8 cellular contexts compared by ENCODE assay signal in the genomic region with DNA sequence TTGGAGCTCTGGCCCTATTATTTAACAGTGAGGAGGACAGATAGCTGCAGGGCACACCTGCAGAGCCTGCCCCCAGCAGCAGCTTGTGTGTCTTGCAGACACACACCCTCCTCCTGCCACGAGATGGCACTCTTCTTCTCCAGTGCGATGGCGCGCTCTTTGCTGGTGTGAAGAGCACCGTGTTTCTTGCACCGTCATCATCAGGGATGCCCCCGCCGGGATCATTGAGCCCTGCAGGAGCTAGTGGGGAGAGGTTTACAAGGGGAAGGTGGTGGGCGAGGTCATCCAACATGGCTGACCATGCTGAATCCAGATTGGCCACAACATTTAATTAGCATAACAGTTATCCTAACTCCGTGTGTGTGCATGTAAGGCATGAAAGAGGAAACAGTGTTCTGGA.
A peak's percentile ranks its signal among the peaks of the same experiment; 100 is the strongest.
DNase-seq lines count a peak whose midpoint lies in the region; ATAC-seq and TF ChIP-seq lines count a peak whose summit lies in the region.

No MANE protein-coding gene starts in this region.

- no peak overlapping the region for H3K27ac ChIP-seq in right lobe of liver

- no peaks in the 10 kb centered on the region for H3K27me3 ChIP-seq in right lobe of liver

- ATAC-seq in GM19324 (IDR thresholded peaks at IDR 0.05; ENCODE audit: low FRiP score, unreplicated experiment), result peak; percentile 98
- peak; percentile 99 for ATAC-seq in HG03342 (IDR thresholded peaks at IDR 0.05; ENCODE audit: unreplicated experiment)
- peak; percentile 92 to 99 (median 94) for ATAC-seq in right lobe of liver

- WGBS in right lobe of liver (ENCODE audit: insufficient coverage, low coverage, low lambda C conversion rate, missing lambda C conversion rate), result 2% methylated on average over 10 of the region's 10 CpGs

- intact Hi-C loops in right lobe of liver (cut with DNase I), result loop anchor here in 1 of 2 donors (10.0 kb wide), 2 partner anchors 49 to 109 kb away; partner anchors contain the start of gene RAB20

- no peak overlapping the region for H3K4me3 ChIP-seq in choroid plexus epithelial cell (ENCODE audit: low read depth, low read length)
- no peak overlapping the region for H3K4me3 ChIP-seq in right lobe of liver

- H3K4me1 ChIP-seq in right lobe of liver, result peaks cover 0 to 10% (median 0%) of the 10 kb centered on the region in 4 donors

- DNase-seq in CD1c-positive myeloid dendritic cell (ENCODE audit: extremely low spot score) (peak; percentile 76), NCI-H2227 treated with DMSO at 0.1 percent for 48 hours (lab: John Stamatoyannopoulos, UW) (peak; percentile 3), choroid plexus epithelial cell (ENCODE audit: low read depth) (peak; percentile 86), right lobe of liver (peak; percentile 84 to 87 (median 86))
- DNase-seq in activated CD4-positive, alpha-beta T cell treated with anti-CD3 and anti-CD28 coated beads for 24 hours (ENCODE audit: low read depth in 2 of 2), result peak; percentile 40 to 55
- peak; percentile 39 to 58 (median 44) for DNase-seq in stimulated activated CD4-positive, alpha-beta T cell treated with anti-CD3 and anti-CD28 coated beads, TNF-alpha, amount 100 ng/mL, for 48 hours (ENCODE audit: low read depth in 3 of 3)

- H3K9me3 ChIP-seq in right lobe of liver, result no peaks in the 10 kb centered on the region

- no peak for TF ChIP-seq POLR2A in right lobe of liver (IDR thresholded peaks at IDR 0.05)

- peak; percentile 82 for TF ChIP-seq CTCF in choroid plexus epithelial cell (conservative IDR thresholded peaks at IDR 0.05; ENCODE audit: low read depth, low read length)
- peak; percentile 88 to 93 (median 92) for TF ChIP-seq CTCF in right lobe of liver (IDR thresholded peaks at IDR 0.05)

- no peaks in the 10 kb centered on the region for H3K36me3 ChIP-seq in right lobe of liver

Comparison
In these comparisons a context has a peak if more than half of its experiments do, and no peak if none do; other contexts are left out.
1. DNase-seq: peak in every context shown above with its lines; median percentile 86 in choroid plexus epithelial cell; 86 in right lobe of liver; 76 in CD1c-positive myeloid dendritic cell; 48 in activated CD4-positive, alpha-beta T cell treated with anti-CD3 and anti-CD28 coated beads for 24 hours; 44 in stimulated activated CD4-positive, alpha-beta T cell treated with anti-CD3 and anti-CD28 coated beads, TNF-alpha, amount 100 ng/mL, for 48 hours; 3 in NCI-H2227 treated with DMSO at 0.1 percent for 48 hours.